In the genomic region with DNA sequence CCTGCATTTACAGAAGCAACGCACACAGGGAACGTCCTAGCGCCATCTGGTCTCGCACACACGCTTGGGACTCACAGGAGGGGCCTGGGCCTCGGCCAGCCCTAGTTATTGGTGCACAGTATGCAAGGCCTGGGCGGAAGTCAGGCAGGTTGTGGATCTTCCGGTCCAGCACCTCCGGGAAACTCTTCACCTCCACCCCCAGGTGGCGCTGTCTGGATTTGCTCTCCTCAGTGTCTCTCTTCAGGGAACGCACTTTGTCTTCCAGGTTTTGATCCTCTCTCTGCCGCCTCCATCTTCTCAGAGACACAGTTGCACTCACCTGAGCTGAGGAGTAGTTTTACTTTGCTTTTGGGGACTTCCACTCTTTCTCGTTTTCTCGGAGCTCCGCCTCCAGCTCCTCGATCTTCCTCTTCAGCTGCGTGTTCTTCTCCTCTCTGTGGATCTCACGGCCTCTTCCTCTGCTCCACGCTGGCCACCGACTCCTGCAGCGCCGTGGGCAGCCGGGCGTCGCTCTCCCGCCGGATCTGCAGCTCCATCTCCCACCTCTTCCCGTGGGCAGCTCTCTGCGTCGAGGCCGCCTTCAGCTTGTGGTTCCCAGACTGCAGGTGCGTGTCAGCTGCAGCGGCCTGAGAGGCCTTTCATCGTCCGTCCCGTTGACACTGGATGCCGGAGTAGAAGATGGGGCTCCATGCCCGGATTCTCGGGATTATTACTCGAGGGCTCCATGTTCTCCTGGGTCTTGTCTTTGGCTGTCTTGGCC, we compare ENCODE assay signal across 8 cellular contexts.
DNase-seq lines count a peak whose midpoint lies in the region; ATAC-seq and TF ChIP-seq lines count a peak whose summit lies in the region.

No MANE protein-coding gene starts in this region.

- DNase-seq in GM19238 (ENCODE audit: insufficient read length, low spot score) (peak; percentile 32), PC-9 (peak in 1 of 2 experiments; percentile 2), glomerular visceral epithelial cell (ENCODE audit: extremely low spot score) (no peak), NOMO-1 treated with dmso at 0.1 percent for 144 hours (lab: John Stamatoyannopoulos, UW; ENCODE audit: unreplicated experiment) (no peak), sciatic nerve (ENCODE audit: low spot score) (no peak), NCI-H2107 treated with DMSO at 0.1 percent for 48 hours (lab: John Stamatoyannopoulos, UW; ENCODE audit: unreplicated experiment) (no peak)
- peak; percentile 12 to 62 (median 48) for DNase-seq in stimulated activated CD4-positive, alpha-beta T cell treated with anti-CD3 and anti-CD28 coated beads, TNF-alpha, amount 100 ng/mL, for 1 hour (ENCODE audit: low read depth in 3 of 3, low spot score in 1 of 3)

- CTCF ChIA-PET in PC-9 (lab: Charles Lee), result no interaction called here

- no peak overlapping the region for H3K4me3 ChIP-seq in PC-9

- peak overlapping the region; percentile 21 for H3K4me3 Mint-ChIP-seq in activated T-helper 17 cell treated with anti-CD3 and anti-CD28 coated beads, Interleukin-2, amount 50 U/mL, for 72 hours

- H3K27me3 Mint-ChIP-seq in activated T-helper 17 cell treated with anti-CD3 and anti-CD28 coated beads, Interleukin-2, amount 50 U/mL, for 72 hours, result no peaks in the 10 kb centered on the region

- ATAC-seq in activated T-helper 17 cell treated with anti-CD3 and anti-CD28 coated beads, Interleukin-2, amount 50 U/mL, for 72 hours (replicated peaks), result peak; percentile 97
- ATAC-seq in sciatic nerve, result no peak

- no peaks in the 10 kb centered on the region for H3K9me3 ChIP-seq in PC-9 (ENCODE audit: insufficient read depth, low read depth)

- H3K4me1 ChIP-seq in PC-9 (replicated peaks; ENCODE audit: insufficient read depth), result no peaks in the 10 kb centered on the region

- no peaks in the 10 kb centered on the region for H3K9me2 ChIP-seq in PC-9 (ENCODE audit: insufficient read depth)

- peak; percentile 62 for TF ChIP-seq CTCF in PC-9 (conservative IDR thresholded peaks at IDR 0.05)

- no peak overlapping the region for H3K4me2 ChIP-seq in PC-9

- POLR2A ChIA-PET in PC-9 (lab: Charles Lee; ENCODE audit: unreplicated experiment), result no interaction called here

- no peaks in the 10 kb centered on the region for H3K4me1 Mint-ChIP-seq in activated T-helper 17 cell treated with anti-CD3 and anti-CD28 coated beads, Interleukin-2, amount 50 U/mL, for 72 hours

- H3K9me3 Mint-ChIP-seq in activated T-helper 17 cell treated with anti-CD3 and anti-CD28 coated beads, Interleukin-2, amount 50 U/mL, for 72 hours, result no peaks in the 10 kb centered on the region

- no peak overlapping the region for H2AFZ ChIP-seq in PC-9

- H3K27me3 ChIP-seq in PC-9 (ENCODE audit: insufficient read depth, low read depth), result peaks cover 2% of the 10 kb centered on the region; the same call in 1 of the 2 replicates

- no peak overlapping the region for H3K27ac Mint-ChIP-seq in activated T-helper 17 cell treated with anti-CD3 and anti-CD28 coated beads, Interleukin-2, amount 50 U/mL, for 72 hours

- H4K20me1 ChIP-seq in PC-9 (ENCODE audit: insufficient read depth), result no peaks in the 10 kb centered on the region

- no peaks in the 10 kb centered on the region for H3K79me2 ChIP-seq in PC-9 (ENCODE audit: low read depth)

- H3K36me3 ChIP-seq in PC-9 (ENCODE audit: low read depth), result no peaks in the 10 kb centered on the region

- intact Hi-C loops in PC-9 (cut with micrococcal nuclease; ENCODE audit: unreplicated experiment) (no loop called here), sciatic nerve (cut with DNase I) (no loop called here)

- no peaks in the 10 kb centered on the region for H3K36me3 Mint-ChIP-seq in activated T-helper 17 cell treated with anti-CD3 and anti-CD28 coated beads, Interleukin-2, amount 50 U/mL, for 72 hours (ENCODE audit: low read depth)

- no peak overlapping the region for H3K27ac ChIP-seq in PC-9

- no peaks in the 10 kb centered on the region for H3F3A ChIP-seq in PC-9 (ENCODE audit: insufficient read depth, low read depth)

- BruUV-seq in PC-9 (replicated peaks; lab: Mats Ljungman, UMichigan), result no TSS peak

Comparison
In these comparisons a context has a peak if more than half of its experiments do, and no peak if none do; other contexts are left out.
1. DNase-seq: peak in GM19238 (single experiment) and stimulated activated CD4-positive, alpha-beta T cell treated with anti-CD3 and anti-CD28 coated beads, TNF-alpha, amount 100 ng/mL, for 1 hour (3 of 3); none in glomerular visceral epithelial cell (single experiment), NOMO-1 treated with dmso at 0.1 percent for 144 hours (single experiment), sciatic nerve (single experiment) and NCI-H2107 treated with DMSO at 0.1 percent for 48 hours (single experiment).